Comparison of ENCODE assay signal across 13 cellular contexts in genomic region chr15:55372701-55373440, GRCh38. TPM values are rescaled to one million over a fixed set of nuclear protein-coding genes. Genes with fewer than 3 reads are reported as not detected.
DNase-seq lines count a peak whose midpoint lies in the region; ATAC-seq, FAIRE-seq and TF ChIP-seq lines count a peak whose summit lies in the region.
"Had no signal": no experiment of that assay in that cellular context is flagged by ENCODE, and none has a peak within 500 bp of the region (broad histone marks: within the 10 kb centered on the region; RNA-seq: fewer than 3 reads in every experiment).

No MANE protein-coding gene starts in this region.

- no peak for ATAC-seq in activated naive CD8-positive, alpha-beta T cell treated with anti-CD3 and anti-CD28 coated beads, Interleukin-2, amount 10 ng/mL, durations not matched to agents 7 days and 5 days (ENCODE audit: low read depth)
- no peak for ATAC-seq in activated naive CD8-positive, alpha-beta T cell treated with anti-CD3 and anti-CD28 coated beads, Interleukin-2, amount 50 U/mL, for 24 hours
- ATAC-seq in HG02623 (IDR thresholded peaks at IDR 0.05; ENCODE audit: unreplicated experiment), result peak; percentile 45
- no peak for ATAC-seq in thoracic aorta (ENCODE audit: insufficient number of reproducible peaks, low FRiP score, low read depth)
- ATAC-seq in HG02973 (IDR thresholded peaks at IDR 0.05; ENCODE audit: unreplicated experiment), result no peak
- ATAC-seq: left lobe of liver had no signal

- H3K36me3 ChIP-seq in bronchial epithelial cell (ENCODE audit: control insufficient read depth, insufficient read depth, low read length) (peaks cover 1% of the 10 kb centered on the region), thoracic aorta (peaks cover 21% of the 10 kb centered on the region)
- H3K36me3 ChIP-seq: SJSA1 had no signal

- no peaks in the 10 kb centered on the region for H3K36me3 Mint-ChIP-seq in activated naive CD8-positive, alpha-beta T cell treated with anti-CD3 and anti-CD28 coated beads, Interleukin-2, amount 10 ng/mL, durations not matched to agents 7 days and 5 days
- peaks cover 8% of the 10 kb centered on the region for H3K36me3 Mint-ChIP-seq in activated naive CD8-positive, alpha-beta T cell treated with anti-CD3 and anti-CD28 coated beads, Interleukin-2, amount 50 U/mL, for 24 hours (ENCODE audit: low read depth)

- no peaks in the 10 kb centered on the region for H3K27me3 Mint-ChIP-seq in activated naive CD8-positive, alpha-beta T cell treated with anti-CD3 and anti-CD28 coated beads, Interleukin-2, amount 10 ng/mL, durations not matched to agents 7 days and 5 days
- no peaks in the 10 kb centered on the region for H3K27me3 Mint-ChIP-seq in activated naive CD8-positive, alpha-beta T cell treated with anti-CD3 and anti-CD28 coated beads, Interleukin-2, amount 50 U/mL, for 24 hours

- H3K4me3 ChIP-seq in bronchial epithelial cell (ENCODE audit: low read depth, low read length), result no peak overlapping the region
- no peak overlapping the region for H3K4me3 ChIP-seq in thoracic aorta
- H3K4me3 ChIP-seq: SJSA1 had no signal

- H3K9me3 ChIP-seq in thoracic aorta, result no peaks in the 10 kb centered on the region
- H3K9me3 ChIP-seq: SJSA1 had no signal

- H3K27ac ChIP-seq in thoracic aorta, result peak overlapping the region; percentile 49 to 57
- H3K27ac ChIP-seq: SJSA1 had no signal

- peak overlapping the region; percentile 4 for H3K27ac Mint-ChIP-seq in activated naive CD8-positive, alpha-beta T cell treated with anti-CD3 and anti-CD28 coated beads, Interleukin-2, amount 10 ng/mL, durations not matched to agents 7 days and 5 days
- no peak overlapping the region for H3K27ac Mint-ChIP-seq in activated naive CD8-positive, alpha-beta T cell treated with anti-CD3 and anti-CD28 coated beads, Interleukin-2, amount 50 U/mL, for 24 hours
- H3K27ac Mint-ChIP-seq: HFFc6 had no signal

- no peaks in the 10 kb centered on the region for H3K27me3 ChIP-seq in bronchial epithelial cell (ENCODE audit: control insufficient read depth, insufficient read depth, low read length)
- no peaks in the 10 kb centered on the region for H3K27me3 ChIP-seq in thoracic aorta (replicated peaks; ENCODE audit: insufficient read depth)
- H3K27me3 ChIP-seq: SJSA1 had no signal

- DNase-seq in activated naive CD8-positive, alpha-beta T cell treated with anti-CD3 and anti-CD28 coated beads, Interleukin-2, amount 10 ng/mL, durations not matched to agents 7 days and 5 days, result no peak
- no peak for DNase-seq in activated naive CD8-positive, alpha-beta T cell treated with anti-CD3 and anti-CD28 coated beads, Interleukin-2, amount 50 U/mL, for 24 hours
- DNase-seq in bronchial epithelial cell (ENCODE audit: low read depth) (peak; percentile 18), thoracic aorta (ENCODE audit: low spot score) (no peak), NCI-H1417 treated with DMSO at 0.1 percent for 48 hours (lab: John Stamatoyannopoulos, UW) (no peak), A172 (ENCODE audit: low spot score) (no peak)
- DNase-seq: activated CD8-positive, alpha-beta memory T cell treated with anti-CD3 and anti-CD28 coated beads for 24 hours; HFFc6 had no signal

- no peaks in the 10 kb centered on the region for H3K9me3 Mint-ChIP-seq in activated naive CD8-positive, alpha-beta T cell treated with anti-CD3 and anti-CD28 coated beads, Interleukin-2, amount 10 ng/mL, durations not matched to agents 7 days and 5 days
- no peaks in the 10 kb centered on the region for H3K9me3 Mint-ChIP-seq in activated naive CD8-positive, alpha-beta T cell treated with anti-CD3 and anti-CD28 coated beads, Interleukin-2, amount 50 U/mL, for 24 hours
- H3K9me3 Mint-ChIP-seq: HFFc6 had no signal

- TF ChIP-seq CTCF in bronchial epithelial cell (IDR thresholded peaks at IDR 0.05; ENCODE audit: insufficient read depth, low read length, severe bottlenecking) (no peak), thoracic aorta (IDR thresholded peaks at IDR 0.05) (no peak)

- H3K4me3 Mint-ChIP-seq in activated naive CD8-positive, alpha-beta T cell treated with anti-CD3 and anti-CD28 coated beads, Interleukin-2, amount 10 ng/mL, durations not matched to agents 7 days and 5 days, result no peak overlapping the region
- no peak overlapping the region for H3K4me3 Mint-ChIP-seq in activated naive CD8-positive, alpha-beta T cell treated with anti-CD3 and anti-CD28 coated beads, Interleukin-2, amount 50 U/mL, for 24 hours
- H3K4me3 Mint-ChIP-seq: HFFc6 had no signal

- no peak for FAIRE-seq in bronchial epithelial cell (lab: Jason Lieb, UNC)
- FAIRE-seq: astrocyte had no signal

- H3K4me1 Mint-ChIP-seq in activated naive CD8-positive, alpha-beta T cell treated with anti-CD3 and anti-CD28 coated beads, Interleukin-2, amount 10 ng/mL, durations not matched to agents 7 days and 5 days, result peaks cover 5% of the 10 kb centered on the region
- peaks cover 4% of the 10 kb centered on the region for H3K4me1 Mint-ChIP-seq in activated naive CD8-positive, alpha-beta T cell treated with anti-CD3 and anti-CD28 coated beads, Interleukin-2, amount 50 U/mL, for 24 hours

- POLR2A ChIA-PET in activated naive CD8-positive, alpha-beta T cell treated with anti-CD3 and anti-CD28 coated beads, Interleukin-2, amount 10 ng/mL, durations not matched to agents 7 days and 5 days (lab: Charles Lee), result no interaction called here

- H3K4me1 ChIP-seq in thoracic aorta (ENCODE audit: control insufficient read depth in 1 of 2, low read depth in 2 of 2), result peaks cover 10 to 13% of the 10 kb centered on the region in 2 donors
- H3K4me1 ChIP-seq: SJSA1 had no signal

RNA-seq across cellular contexts. Expression of gene CCPG1, which starts 35.3 kb away (rescaled TPM):
- 10 to 100 TPM; 16.0 to 18.8 TPM for total RNA-seq in activated naive CD8-positive, alpha-beta T cell treated with anti-CD3 and anti-CD28 coated beads, Interleukin-2, amount 10 ng/mL, durations not matched to agents 7 days and 5 days
- total RNA-seq in bronchial epithelial cell (91.3 and 102 TPM in 2 replicates), thoracic aorta (100 to 1,000 TPM; 116 to 122 TPM)
- 61.1 and 91.3 TPM in 2 replicates for total RNA-seq in A172 (2014; rRNA removed; shearing (Covaris generic))

RNA-seq across cellular contexts. Expression of gene PIERCE2, which starts 35.4 kb away (rescaled TPM):
- total RNA-seq in activated naive CD8-positive, alpha-beta T cell treated with anti-CD3 and anti-CD28 coated beads, Interleukin-2, amount 10 ng/mL, durations not matched to agents 7 days and 5 days, result not detected
- total RNA-seq in bronchial epithelial cell (1.8 and 2.9 TPM in 2 replicates), thoracic aorta (10 to 100 TPM in 1 of 2 donors, not detected in 1; 12.6 TPM)
- 1.0 and 10.1 TPM in 2 replicates for total RNA-seq in A172 (2014; rRNA removed; shearing (Covaris generic))
- total RNA-seq: SJSA1 had no signal

RNA-seq across cellular contexts. Expression of gene PIGB, which starts 53.8 kb away (rescaled TPM):
- 10 to 100 TPM; 17.6 to 26.1 TPM for total RNA-seq in activated naive CD8-positive, alpha-beta T cell treated with anti-CD3 and anti-CD28 coated beads, Interleukin-2, amount 10 ng/mL, durations not matched to agents 7 days and 5 days
- total RNA-seq in bronchial epithelial cell, result 6.3 and 8.4 TPM in 2 replicates
- total RNA-seq in thoracic aorta, result 10 to 100 TPM in 1 of 2 donors, 1 to 10 TPM in 1; 6.6 to 26.7 TPM
- 15.1 and 18.2 TPM in 2 replicates for total RNA-seq in A172 (2014; rRNA removed; shearing (Covaris generic))

RNA-seq across cellular contexts. Expression of gene PIGBOS1, which starts 53.9 kb away (rescaled TPM):
- total RNA-seq in activated naive CD8-positive, alpha-beta T cell treated with anti-CD3 and anti-CD28 coated beads, Interleukin-2, amount 10 ng/mL, durations not matched to agents 7 days and 5 days, result 10 to 100 TPM; 10.3 to 13.8 TPM
- total RNA-seq in bronchial epithelial cell (5.8 and 8.7 TPM in 2 replicates), thoracic aorta (10 to 100 TPM in 1 of 2 donors, 1 to 10 TPM in 1; 5.8 to 20.2 TPM)
- 17.7 and 26.6 TPM in 2 replicates for total RNA-seq in A172 (2014; rRNA removed; shearing (Covaris generic))
